In the genomic region with DNA sequence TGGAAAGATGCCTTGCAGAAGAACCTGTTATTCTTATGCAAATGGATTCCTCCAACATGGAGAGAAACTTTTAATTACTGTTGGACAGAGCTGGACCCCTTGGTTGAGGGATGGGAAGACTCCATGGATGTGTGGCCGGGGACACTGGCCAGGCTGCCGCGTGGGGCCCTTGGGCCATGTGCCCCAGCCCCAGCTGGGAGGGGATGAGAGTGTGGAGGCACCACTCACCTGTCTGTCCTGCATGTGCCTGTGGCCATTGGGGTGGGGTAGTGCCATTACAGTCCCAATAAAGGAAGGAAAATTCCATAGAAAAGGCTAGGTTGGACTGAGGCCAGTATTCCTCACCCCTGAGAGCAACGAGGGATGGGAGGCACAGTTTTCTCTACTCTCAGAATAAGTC, we compare ENCODE assay signal across 5 cellular contexts.
"Had no signal": no experiment of that assay in that cellular context is flagged by ENCODE, and none has a peak within 500 bp of the region (broad histone marks: within the 10 kb centered on the region; RNA-seq: fewer than 3 reads in every experiment).

No MANE protein-coding gene starts in this region.

- DNase-seq: IMR-90, KBM-7 had no signal

- H3K27me3 Mint-ChIP-seq: IgD-negative memory B cell had no signal

- H3K4me1 Mint-ChIP-seq: IgD-negative memory B cell had no signal

- H3K27ac ChIP-seq: HL-60 had no signal

- H3K4me3 ChIP-seq: K562 had no signal

- H3K4me3 Mint-ChIP-seq: IgD-negative memory B cell had no signal

- H3K36me3 Mint-ChIP-seq: IgD-negative memory B cell had no signal

- H3K27ac Mint-ChIP-seq: IgD-negative memory B cell had no signal
